Comparison of ENCODE assay signal across 8 cellular contexts in the genomic region with DNA sequence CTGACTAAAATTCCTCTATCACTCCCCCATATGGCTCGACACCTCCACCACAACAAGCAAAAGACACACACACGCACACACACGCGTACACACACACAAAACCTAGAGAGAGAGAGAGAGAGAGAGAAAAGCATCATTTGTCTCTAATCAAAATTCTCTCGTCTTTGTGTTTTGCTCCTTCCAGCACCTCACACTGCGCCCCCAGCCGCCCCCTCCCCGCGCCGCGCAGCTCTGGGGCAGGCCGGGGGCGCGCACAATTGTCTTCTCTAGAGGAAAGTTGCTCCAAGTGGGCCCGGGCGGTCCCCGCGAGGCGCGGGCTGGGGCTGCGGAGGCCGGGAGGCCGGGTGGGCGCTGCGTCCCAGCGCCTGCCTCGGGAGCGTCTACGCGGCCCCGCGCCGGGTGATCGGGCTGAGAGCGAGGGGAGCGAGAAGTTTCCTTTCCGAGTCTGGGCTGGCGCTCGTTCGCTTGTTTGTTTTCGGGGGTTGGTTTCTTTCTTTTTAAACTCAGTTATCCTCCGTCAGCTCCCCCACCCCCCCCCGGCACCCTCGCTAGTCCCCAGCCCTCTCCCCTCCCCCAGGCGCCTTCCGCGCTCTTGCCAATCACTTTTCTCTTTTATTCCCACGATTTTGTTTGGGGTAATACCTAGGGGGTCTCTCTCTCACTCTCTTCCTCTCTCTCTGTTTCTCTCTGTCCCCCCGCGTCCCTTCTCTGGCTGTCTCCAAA. TPM values are rescaled to one million over a fixed set of nuclear protein-coding genes. Genes with fewer than 3 reads are reported as not detected.
DNase-seq lines count a peak whose midpoint lies in the region; ATAC-seq, FAIRE-seq and TF ChIP-seq lines count a peak whose summit lies in the region.

No MANE protein-coding gene starts in this region.

- H2AFZ ChIP-seq in OCI-LY1 (ENCODE audit: low read length) (no peak overlapping the region), GM12878 (ENCODE audit: control insufficient read depth, low read depth, low read length) (no peak overlapping the region)

- TF ChIP-seq CTCF in GM20000 (IDR thresholded peaks at IDR 0.05; ENCODE audit: extremely low read depth, missing control alignments), result no peak
- no peak for TF ChIP-seq CTCF in OCI-LY1 (IDR thresholded peaks at IDR 0.05; ENCODE audit: low read length)
- no peak for TF ChIP-seq CTCF in GM12878 (IDR thresholded peaks at IDR 0.05 in 2 of 3, conservative IDR thresholded peaks at IDR 0.05 in 1 of 3; ENCODE audit: control insufficient read depth in 2 of 3, extremely low read depth in 1 of 3, insufficient read depth in 1 of 3, low read depth in 3 of 3, low read length in 3 of 3)
- no peak for TF ChIP-seq CTCF in kidney epithelial cell (IDR thresholded peaks at IDR 0.05; ENCODE audit: insufficient read depth, low read length, poor library complexity, severe bottlenecking)

- no TSS peak for BruUV-seq in GM12878 (replicated peaks; lab: Mats Ljungman, UMichigan)

- H3K4me1 ChIP-seq in OCI-LY1 (ENCODE audit: insufficient read depth, low read length, severe bottlenecking), result peaks cover 55% of the 10 kb centered on the region
- H3K4me1 ChIP-seq in GM12878 (ENCODE audit: control insufficient read depth, insufficient read depth, low read length), result peaks cover 18% of the 10 kb centered on the region; the same call in 1 of the 2 replicates

- 2% methylated on average over 37 of the region's 50 CpGs for WGBS in GM12878 (ENCODE audit: insufficient coverage, insufficient replicate concordance, low lambda C conversion rate, missing lambda C conversion rate)

- H3K9ac ChIP-seq in OCI-LY1 (ENCODE audit: low read length) (peak overlapping the region; percentile 87), GM12878 (ENCODE audit: control insufficient read depth, insufficient read depth, low read length) (no peak overlapping the region)

- SMC1A ChIA-PET in GM12878 (lab: Charles Lee; ENCODE audit: uncharacterized antibody, unreplicated experiment), result no interaction called here

- intact Hi-C loops in GM12878 (cut with micrococcal nuclease; ENCODE audit: unreplicated experiment), result loop anchor here (10.0 kb wide), 1 partner anchor 351 kb away; no protein-coding TSS in a partner anchor

- H3K27ac ChIP-seq in OCI-LY1 (ENCODE audit: low read depth, low read length, poor library complexity, severe bottlenecking), result no peak overlapping the region
- H3K27ac ChIP-seq in GM12878 (ENCODE audit: control insufficient read depth, insufficient read depth), result no peak overlapping the region

- H3K9me2 ChIP-seq in OCI-LY1 (ENCODE audit: low read depth, low read length), result no peaks in the 10 kb centered on the region

- CTCF ChIA-PET in GM12878 (lab: Yijun Ruan, JAX), result no interaction called here

- H3K4me2 ChIP-seq in OCI-LY1 (ENCODE audit: low read length) (peak overlapping the region; percentile 72), GM12878 (ENCODE audit: control insufficient read depth, insufficient read depth) (peak overlapping the region; percentile 93)

- peaks cover 21% of the 10 kb centered on the region for H3K79me2 ChIP-seq in OCI-LY1 (ENCODE audit: insufficient read depth, low read length)
- no peaks in the 10 kb centered on the region for H3K79me2 ChIP-seq in GM12878 (ENCODE audit: control insufficient read depth, insufficient read depth, low read length)

- FAIRE-seq in GM12878 (lab: Jason Lieb, UNC), result no peak

- no peaks in the 10 kb centered on the region; the same call in 1 of the 2 replicates for H3F3A ChIP-seq in OCI-LY1 (ENCODE audit: insufficient read depth, low read length)

- no peaks in the 10 kb centered on the region for H3K27me3 ChIP-seq in OCI-LY1 (ENCODE audit: insufficient read depth, low read length)
- peaks cover 10 to 41% of the 10 kb centered on the region in 2 experiments for H3K27me3 ChIP-seq in GM12878 (replicated peaks in 1 of 2; ENCODE audit: control insufficient read depth in 2 of 2, insufficient read depth in 2 of 2, low read length in 1 of 2)
- no peaks in the 10 kb centered on the region for H3K27me3 ChIP-seq in kidney epithelial cell (ENCODE audit: control insufficient read depth, insufficient read depth, low read length)

- POLR2A ChIA-PET in GM12878 (lab: Charles Lee), result no interaction called here

- TF ChIP-seq RAD21 in GM12878 (IDR thresholded peaks at IDR 0.05; ENCODE audit: insufficient read depth, low read depth, low read length), result no peak

- ATAC-seq in GM12878, result no peak
- ATAC-seq in GM19324 (IDR thresholded peaks at IDR 0.05; ENCODE audit: low FRiP score, unreplicated experiment), result no peak
- no peak for ATAC-seq in GM19467 (IDR thresholded peaks at IDR 0.05; ENCODE audit: unreplicated experiment)

- H3K4me3 ChIP-seq in OCI-LY1 (ENCODE audit: low read depth, low read length, poor library complexity, severe bottlenecking) (peak overlapping the region; percentile 74), GM12878 (peak overlapping the region; percentile 61), kidney epithelial cell (ENCODE audit: low read depth, low read length) (peak overlapping the region; percentile 73)

- in situ Hi-C loops in GM12878 (cut with MboI), result no loop called here

- peaks cover 25% of the 10 kb centered on the region for H3K36me3 ChIP-seq in OCI-LY1 (ENCODE audit: insufficient read depth, low read length)
- H3K36me3 ChIP-seq in GM12878 (ENCODE audit: control insufficient read depth in 2 of 2, insufficient read depth in 2 of 2, low read length in 1 of 2), result no peaks in the 10 kb centered on the region
- H3K36me3 ChIP-seq in kidney epithelial cell (ENCODE audit: control insufficient read depth, insufficient read depth, low read length), result no peaks in the 10 kb centered on the region

- no peak for TF ChIP-seq POLR2A in GM12878 (IDR thresholded peaks at IDR 0.05; ENCODE audit: low read depth, low read length)

- peak; percentile 58 for DNase-seq in GM20000 (ENCODE audit: low spot score)
- DNase-seq in GM12878 (ENCODE audit: low read depth, low spot score), result no peak
- no peak for DNase-seq in kidney epithelial cell (ENCODE audit: low read depth)
- peak; percentile 29 for DNase-seq in stimulated activated CD4-positive, alpha-beta T cell treated with anti-CD3 and anti-CD28 coated beads, Interleukin-4, amount 100 ng/mL, for 1 hour
- DNase-seq in NCI-H1092 (lab: John Stamatoyannopoulos, UW), result no peak

- TF ChIP-seq EP300 in GM12878 (IDR thresholded peaks at IDR 0.05; ENCODE audit: borderline replicate concordance in 1 of 2, control insufficient read depth in 1 of 2, low read depth in 2 of 2, low read length in 2 of 2), result no peak

- RAD21 ChIA-PET in GM12878 (lab: Charles Lee; ENCODE audit: unreplicated experiment), result no interaction called here

- H3K9me3 ChIP-seq in OCI-LY1 (ENCODE audit: low read length), result no peaks in the 10 kb centered on the region
- no peaks in the 10 kb centered on the region for H3K9me3 ChIP-seq in GM12878 (replicated peaks; ENCODE audit: control insufficient read depth, insufficient read depth, low read length)

- no peaks in the 10 kb centered on the region for H4K20me1 ChIP-seq in OCI-LY1 (ENCODE audit: insufficient read depth, low read length)
- 0 out of 2 replicates have a peak, but pooled peaks cover 4% of the 10 kb centered on the region for H4K20me1 ChIP-seq in GM12878 (ENCODE audit: control insufficient read depth, insufficient read depth)

TF ChIP-seq in GM12878, 131 proteins besides CTCF, POLR2A, EP300 and RAD21 (continues in another document):
- TF ChIP-seq ZSCAN29 (IDR thresholded peaks at IDR 0.05), result peak; percentile 98
- TF ChIP-seq SUZ12 (IDR thresholded peaks at IDR 0.05; ENCODE audit: unreplicated experiment), result peak; percentile 41
- no peak for TF ChIP-seq HCFC1 (IDR thresholded peaks at IDR 0.05; ENCODE audit: low read length)
- TF ChIP-seq EZH2 (IDR thresholded peaks at IDR 0.05; ENCODE audit: borderline replicate concordance, control insufficient read depth, low read depth, low read length), result peak; percentile 68; the same call in 1 of the 2 replicates
- TF ChIP-seq FOXK2 (IDR thresholded peaks at IDR 0.05), result no peak
- 0 out of 2 replicates have a peak, but pooled peaks have one; percentile 12 for TF ChIP-seq IKZF1 (conservative IDR thresholded peaks at IDR 0.05)
- TF ChIP-seq BMI1 (IDR thresholded peaks at IDR 0.05; ENCODE audit: borderline replicate concordance), result peak; percentile 29; the same call in 1 of the 2 replicates

RNA-seq across cellular contexts. Expression of a gene that starts 4.1 kb away (rescaled TPM):
- total RNA-seq in GM12878 (2013; cell fraction: nucleolus; rRNA removed), result 9.5 and 10.2 TPM in 2 replicates
- total RNA-seq in GM12878 (2014; rRNA removed) (1.7 and 2.7 TPM in 2 replicates), GM12878 (2014; rRNA removed; fragmentation: Illumina TruSeq; extraction: Trizol) (1.4 and 1.8 TPM in 2 replicates), GM12878 (2021) (2.6 and 3.6 TPM in 2 replicates), kidney epithelial cell (14.7 and 15.7 TPM in 2 replicates)
- polyA plus RNA-seq in GM12878 (2011; ENCODE audit: low read depth), result 2.5 TPM
- polyA plus RNA-seq in GM12878 (2011; rRNA removed) (3.2 and 3.8 TPM in 2 replicates), GM12878 (2014; fragmentation: Illumina TruSeq; extraction: Trizol) (0.76 and 1.5 TPM in 2 replicates), GM12878 (2014; fragmentation: Nextera tagmentation; extraction: Ambion mirVana) (under 1 TPM; 0.40 to 0.51 TPM), GM12878 (2014; rRNA removed) (0.91 and 1.7 TPM in 2 replicates), GM12878 (2016; fragmentation: Nextera tagmentation; extraction: Ambion mirVana) (under 1 TPM; 0.14 to 0.37 TPM)
- polyA plus RNA-seq in GM12878 (2011; cell fraction: cytosol; rRNA removed), result 1.5 and 2.5 TPM in 2 replicates
- 5.7 and 7.5 TPM in 2 replicates for polyA plus RNA-seq in GM12878 (2011; cell fraction: nucleus; rRNA removed)
- 1.5 and 3.5 TPM in 2 replicates for polyA plus RNA-seq in GM12878 (2012)
- polyA minus RNA-seq in GM12878 (2011; rRNA and poly(A)+ RNA removed), result 16.0 and 21.5 TPM in 2 replicates
- polyA minus RNA-seq in GM12878 (2011; cell fraction: cytosol; rRNA and poly(A)+ RNA removed), result 2.6 and 2.9 TPM in 2 replicates
- 18.6 and 39.0 TPM in 2 replicates for polyA minus RNA-seq in GM12878 (2011; cell fraction: nucleus; rRNA and poly(A)+ RNA removed)

Comparison
In these comparisons a context has a peak if more than half of its experiments do, and no peak if none do; other contexts are left out.
1. DNase-seq: peak in GM20000 (single experiment) and stimulated activated CD4-positive, alpha-beta T cell treated with anti-CD3 and anti-CD28 coated beads, Interleukin-4, amount 100 ng/mL, for 1 hour (single experiment); none in GM12878 (single experiment), kidney epithelial cell (single experiment) and NCI-H1092 (single experiment).
2. Peak in every context shown above with its lines, with median percentiles within 50 percentile points of each other: H3K4me3 ChIP-seq.